In genomic region chr13:27170221-27170520, GRCh38 we compare ENCODE assay signal across 8 cellular contexts. TPM values are rescaled to one million over a fixed set of nuclear protein-coding genes. Genes with fewer than 3 reads are reported as not detected.
DNase-seq lines count a peak whose midpoint lies in the region; ATAC-seq lines count a peak whose summit lies in the region.

No MANE protein-coding gene starts in this region.

- H3K9me3 ChIP-seq in KOPT-K1 (ENCODE audit: insufficient read depth, low read length, poor library complexity, severe bottlenecking) (no peaks in the 10 kb centered on the region), mesodermal cell (ENCODE audit: control insufficient read depth, low read length) (no peaks in the 10 kb centered on the region)

- no peaks in the 10 kb centered on the region for H3K36me3 ChIP-seq in KOPT-K1 (ENCODE audit: insufficient read depth, low read length)
- H3K36me3 ChIP-seq in mesodermal cell (ENCODE audit: control insufficient read depth, insufficient read depth, low read length) = no peaks in the 10 kb centered on the region

- H3K4me1 ChIP-seq in mesodermal cell (ENCODE audit: control insufficient read depth, insufficient read depth, low read length, poor library complexity, severe bottlenecking) = peaks cover 6% of the 10 kb centered on the region

- H3K4me3 ChIP-seq in mesodermal cell (ENCODE audit: extremely low read depth, insufficient read depth, low read length, poor library complexity, severe bottlenecking) = peak overlapping the region; percentile 60

- H3K27ac ChIP-seq in KOPT-K1 (ENCODE audit: low read depth, low read length, poor library complexity, severe bottlenecking) (peak overlapping the region; percentile 56), mesodermal cell (ENCODE audit: low read depth, low read length, severe bottlenecking) (peak overlapping the region; percentile 85)

- no peak for ATAC-seq in GM19397 (IDR thresholded peaks at IDR 0.05; ENCODE audit: unreplicated experiment)
- ATAC-seq in GM19035 (IDR thresholded peaks at IDR 0.05; ENCODE audit: unreplicated experiment) = no peak

- DNase-seq in EH (ENCODE audit: low read depth) (peak; percentile 69), brain pericyte (ENCODE audit: low read depth, low spot score) (peak; percentile 32), UCSD-AML1 (lab: John Stamatoyannopoulos, UW; ENCODE audit: unreplicated experiment) (no peak), medulla oblongata (ENCODE audit: extremely low spot score) (no peak)

- 17 to 18% methylated on average over 2 of the region's 4 CpGs for WGBS in mesodermal cell (ENCODE audit: insufficient coverage in 2 of 2), 2 experiments

RNA-seq across cellular contexts. Expression of gene USP12, which starts 1.4 kb away (rescaled TPM):
- polyA plus RNA-seq in mesodermal cell (2013, experiment 1 of 2) = 19.3 TPM
- polyA plus RNA-seq in mesodermal cell (2013, experiment 2 of 2) = 24.9 TPM

Comparison
In these comparisons a context has a peak if more than half of its experiments do, and no peak if none do; other contexts are left out.
1. DNase-seq: peak in EH (single experiment) and brain pericyte (single experiment); none in UCSD-AML1 (single experiment) and medulla oblongata (single experiment).